In the genomic region with DNA sequence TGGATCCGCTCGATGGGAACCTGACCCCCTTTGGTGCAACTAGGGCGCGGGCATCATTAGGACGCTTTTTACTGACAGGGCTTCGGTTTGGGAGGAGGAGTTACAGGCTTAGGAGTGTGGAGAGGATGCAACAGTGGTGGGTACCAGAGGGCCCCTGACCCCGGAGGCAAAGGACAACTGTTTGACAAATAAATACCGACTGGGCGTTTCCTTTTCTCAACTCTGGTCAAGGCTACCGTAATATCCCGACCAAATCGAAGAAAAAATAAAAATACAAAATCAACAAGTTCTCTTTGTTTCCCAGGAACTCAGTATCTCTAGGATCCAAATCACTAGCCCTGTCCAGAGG, we compare ENCODE assay signal across 9 cellular contexts. TPM values are rescaled to one million over a fixed set of nuclear protein-coding genes. Genes with fewer than 3 reads are reported as not detected.
A peak's percentile ranks its signal among the peaks of the same experiment; 100 is the strongest.
DNase-seq lines count a peak whose midpoint lies in the region; ATAC-seq and TF ChIP-seq lines count a peak whose summit lies in the region.
"Had no signal": no experiment of that assay in that cellular context is flagged by ENCODE, and none has a peak within 500 bp of the region (broad histone marks: within the 10 kb centered on the region; RNA-seq: fewer than 3 reads in every experiment).

No MANE protein-coding gene starts in this region.

- H3K4me1 Mint-ChIP-seq in activated T-cell treated with anti-CD3 and anti-CD28 coated beads, Interleukin-2, amount 50 U/mL, for 4 hours (ENCODE audit: low read depth), result peaks cover 7% of the 10 kb centered on the region
- H3K4me1 Mint-ChIP-seq in brain, result peaks cover 18% of the 10 kb centered on the region

- H3K27ac ChIP-seq in lung (ENCODE audit: low read depth in 1 of 2, low read length in 1 of 2) (no peak overlapping the region), transverse colon (peak overlapping the region in 2 of 4 donors; percentile 33 to 57)

- ATAC-seq in activated T-cell treated with anti-CD3 and anti-CD28 coated beads, Interleukin-2, amount 50 U/mL, for 4 hours, result peak in 1 of 2 donors; percentile 42
- no peak for ATAC-seq in lung (ENCODE audit: insufficient read depth, low FRiP score)

- no peak for TF ChIP-seq POLR2A in transverse colon (IDR thresholded peaks at IDR 0.05)

- no peaks in the 10 kb centered on the region for H3K9me3 ChIP-seq in lung (ENCODE audit: control insufficient read depth in 2 of 2, insufficient read depth in 1 of 2, low read length in 1 of 2)
- H3K9me3 ChIP-seq in transverse colon, result no peaks in the 10 kb centered on the region

- WGBS in lung, 2 donors, result 9 to 13% methylated on average over 12 of the region's 12 CpGs
- 4 to 15% methylated on average over 6 to 12 of the region's 12 CpGs for WGBS in transverse colon (ENCODE audit: low coverage in 1 of 2), 2 donors

- H3K4me3 Mint-ChIP-seq in activated T-cell treated with anti-CD3 and anti-CD28 coated beads, Interleukin-2, amount 50 U/mL, for 4 hours, result peak overlapping the region; percentile 11
- peak overlapping the region; percentile 80 to 87 (median 84) for H3K4me3 Mint-ChIP-seq in brain

- TF ChIP-seq CTCF in brain (conservative IDR thresholded peaks at IDR 0.05), result no peak
- TF ChIP-seq CTCF in lung (IDR thresholded peaks at IDR 0.05; ENCODE audit: control extremely low read depth, extremely low read depth), result no peak
- TF ChIP-seq CTCF in transverse colon (IDR thresholded peaks at IDR 0.05), result no peak

- intact Hi-C loops in transverse colon (cut with DNase I; ENCODE audit: low total_unique reads), result loop anchor here (5.0 kb wide), 1 partner anchor 45 kb away; no protein-coding TSS in a partner anchor

- no peak for TF ChIP-seq EP300 in transverse colon (IDR thresholded peaks at IDR 0.05; ENCODE audit: low read depth)

- H3K36me3 ChIP-seq in lung (ENCODE audit: control insufficient read depth in 2 of 2, insufficient read depth in 2 of 2, low read length in 2 of 2) (no peaks in the 10 kb centered on the region), transverse colon (no peaks in the 10 kb centered on the region)

- no peak for DNase-seq in activated T-cell treated with anti-CD3 and anti-CD28 coated beads, Interleukin-2, amount 50 U/mL, for 4 hours
- DNase-seq in activated T-cell treated with anti-CD3 and anti-CD28 coated beads, Interleukin-2, amount 50 U/mL, for 48 hours, result no peak
- DNase-seq in lung (ENCODE audit: low spot score), result no peak
- DNase-seq in transverse colon, result no peak
- no peak for DNase-seq in anterior cingulate cortex (lab: John Stamatoyannopoulos, UW)
- DNase-seq in ureter (ENCODE audit: low spot score), result no peak
- no peak for DNase-seq in HuH-7.5 (ENCODE audit: low spot score)

- peaks cover 48% of the 10 kb centered on the region for H3K27me3 Mint-ChIP-seq in activated T-cell treated with anti-CD3 and anti-CD28 coated beads, Interleukin-2, amount 50 U/mL, for 4 hours (ENCODE audit: low read depth)
- H3K27me3 Mint-ChIP-seq in brain, result peaks cover 67% of the 10 kb centered on the region

- no peaks in the 10 kb centered on the region for H3K36me3 Mint-ChIP-seq in activated T-cell treated with anti-CD3 and anti-CD28 coated beads, Interleukin-2, amount 50 U/mL, for 4 hours (ENCODE audit: insufficient read depth)
- no peaks in the 10 kb centered on the region for H3K36me3 Mint-ChIP-seq in brain

- H3K4me3 ChIP-seq in lung (peak overlapping the region; percentile 18), transverse colon (peak overlapping the region in 3 of 4 donors; percentile 28 to 50 (median 39))

- no peak overlapping the region for H3K27ac Mint-ChIP-seq in brain
- H3K27ac Mint-ChIP-seq: activated T-helper 2 cell treated with anti-CD3 and anti-CD28 coated beads, Interferon-gamma antibody, Interleukin-2, Interleukin-4, amounts not matched to agents 10 μg/mL and 5 μg/mL and 100 μg/mL, durations not matched to agents 14 hours and 24 hours and 36 hours had no signal

- H3K9me3 Mint-ChIP-seq in activated T-cell treated with anti-CD3 and anti-CD28 coated beads, Interleukin-2, amount 50 U/mL, for 4 hours, result no peaks in the 10 kb centered on the region
- no peaks in the 10 kb centered on the region for H3K9me3 Mint-ChIP-seq in brain
- H3K9me3 Mint-ChIP-seq: activated T-helper 2 cell treated with anti-CD3 and anti-CD28 coated beads, Interferon-gamma antibody, Interleukin-2, Interleukin-4, amounts not matched to agents 10 μg/mL and 5 μg/mL and 100 μg/mL, durations not matched to agents 14 hours and 24 hours and 36 hours had no signal

- H3K4me1 ChIP-seq in lung (ENCODE audit: control insufficient read depth in 2 of 2, insufficient read depth in 2 of 2, low read length in 2 of 2), result peaks cover 0 to 4% of the 10 kb centered on the region in 2 donors
- H3K4me1 ChIP-seq in transverse colon, result peaks cover 0 to 26% (median 7%) of the 10 kb centered on the region in 4 donors

- no peaks in the 10 kb centered on the region for H3K27me3 ChIP-seq in lung (ENCODE audit: control insufficient read depth, insufficient read depth)
- H3K27me3 ChIP-seq in transverse colon, result peaks cover 44% of the 10 kb centered on the region

- in situ Hi-C loops in transverse colon (cut with MboI; ENCODE audit: low pct_ligation_motif_present in 1 of 4, low pct_unique_long_range_greater_than_20kb in 1 of 4, low sequenced_read_pairs in 3 of 4), result no loop called here

RNA-seq across cellular contexts. Expression of a gene that starts 0.3 kb away (rescaled TPM):
- total RNA-seq in activated T-cell treated with anti-CD3 and anti-CD28 coated beads, Interleukin-2, amount 50 U/mL, for 4 hours, result 1 to 10 TPM in 1 of 3 donors, under 1 TPM in 2; 0.27 to 1.2 (median 0.40) TPM
- polyA plus RNA-seq in brain (ENCODE audit: insufficient read depth, low read depth, low replicate concordance) (3.8 TPM), lung (1 to 10 TPM; 2.1 to 5.4 TPM)
- total RNA-seq in lung (10 to 100 TPM; 10.6 to 13.7 TPM), transverse colon (1 to 10 TPM in 3 of 4 donors, under 1 TPM in 1; 1.00 to 2.9 (median 1.8) TPM), ureter (16.2 TPM)
